Comparison of ENCODE assay signal across 11 cellular contexts in genomic region chr19:18016209-18016970, GRCh38. TPM values are rescaled to one million over a fixed set of nuclear protein-coding genes. Genes with fewer than 3 reads are reported as not detected.
DNase-seq lines count a peak whose midpoint lies in the region; ATAC-seq and TF ChIP-seq lines count a peak whose summit lies in the region.
"Not testable (repeated sequence)": the region's sequence is repeated elsewhere in the genome, so short reads cannot be mapped to it uniquely, and the experiment has no call there.
"Had no signal": no experiment of that assay in that cellular context is flagged by ENCODE, and none has a peak within 500 bp of the region (broad histone marks: within the 10 kb centered on the region; RNA-seq: fewer than 3 reads in every experiment).

No MANE protein-coding gene starts in this region.

- H3K9me1 ChIP-seq in IMR-90 (ENCODE audit: insufficient read depth, low read length), result not testable (repeated sequence)

- POLR2A ChIA-PET in IMR-90 (lab: Charles Lee; ENCODE audit: unreplicated experiment); activated CD4-positive, alpha-beta T cell treated with anti-CD3 and anti-CD28 coated beads, Interleukin-2, amount 10 ng/mL, durations not matched to agents 7 days and 5 days (lab: Charles Lee): not testable (repeated sequence)

- H4K20me1 ChIP-seq in IMR-90 (ENCODE audit: insufficient read depth, low read length), result not testable (repeated sequence)

- not testable (repeated sequence) for H2BK15ac ChIP-seq in IMR-90 (ENCODE audit: low read depth, low read length)

- H3K4me1 ChIP-seq in IMR-90 (ENCODE audit: control insufficient read depth, insufficient read depth, low read length) (peaks cover 13% of the 10 kb centered on the region), body of pancreas (peaks cover 38% of the 10 kb centered on the region), esophagus muscularis mucosa (peaks cover 77 to 98% (median 80%) of the 10 kb centered on the region in 4 donors), right lobe of liver (peaks cover 3 to 30% (median 12%) of the 10 kb centered on the region in 4 donors), prostate gland (replicated peaks) (peaks cover 10% of the 10 kb centered on the region), stomach (peaks cover 58 to 76% (median 65%) of the 10 kb centered on the region in 4 donors), upper lobe of right lung (peaks cover 60% of the 10 kb centered on the region)

- H3K4me1 Mint-ChIP-seq in activated CD4-positive, alpha-beta T cell treated with anti-CD3 and anti-CD28 coated beads, Interleukin-2, amount 10 ng/mL, durations not matched to agents 7 days and 5 days, result peaks cover 64% of the 10 kb centered on the region

- H3K27me3 Mint-ChIP-seq in activated CD4-positive, alpha-beta T cell treated with anti-CD3 and anti-CD28 coated beads, Interleukin-2, amount 10 ng/mL, durations not matched to agents 7 days and 5 days, result not testable (repeated sequence)

- in situ Hi-C loops in IMR-90 (cut with MboI; ENCODE audit: low sequenced_read_pairs), result loop anchor here (5.0 kb wide), 1 partner anchor 41 kb away; no protein-coding TSS in a partner anchor

- H3K18ac ChIP-seq in IMR-90 (ENCODE audit: low read depth, low read length), result not testable (repeated sequence)

- intact Hi-C loops in IMR-90 (cut with micrococcal nuclease); body of pancreas (cut with DNase I); esophagus muscularis mucosa (cut with DNase I); right lobe of liver (cut with DNase I); prostate gland (cut with DNase I); stomach (cut with DNase I; ENCODE audit: low total_unique reads); upper lobe of right lung (cut with DNase I): not testable (repeated sequence)

- H3K9me3 ChIP-seq in IMR-90 (ENCODE audit: control insufficient read depth, insufficient read depth, low read length); body of pancreas; esophagus muscularis mucosa; right lobe of liver; prostate gland; stomach; upper lobe of right lung: not testable (repeated sequence)

- CTCF ChIA-PET in IMR-90 (lab: Yijun Ruan, JAX), result interaction anchor here (0.6 to 0.7 kb wide), 2 partner anchors 254 to 627 kb away, joined by 3 to 4 read pairs; no protein-coding TSS in a partner anchor
- CTCF ChIA-PET in activated CD4-positive, alpha-beta T cell treated with anti-CD3 and anti-CD28 coated beads, Interleukin-2, amount 10 ng/mL, durations not matched to agents 7 days and 5 days (lab: Charles Lee), result interaction anchor here (0.9 to 1.2 kb wide), 2 partner anchors 9 to 45 kb away, joined by 3 read pairs; partner anchors contain the start of gene ARRDC2

- not testable (repeated sequence) for H4K91ac ChIP-seq in IMR-90 (ENCODE audit: insufficient read depth, low read depth, low read length)

- not testable (repeated sequence) for H2AFZ ChIP-seq in IMR-90 (replicated peaks; ENCODE audit: low read length, poor library complexity)

- not testable (repeated sequence) for TF ChIP-seq POLR2A in IMR-90 (IDR thresholded peaks at IDR 0.05; ENCODE audit: low read depth, low read length); body of pancreas (IDR thresholded peaks at IDR 0.05); esophagus muscularis mucosa (IDR thresholded peaks at IDR 0.05; ENCODE audit: low read depth); right lobe of liver (IDR thresholded peaks at IDR 0.05); prostate gland (IDR thresholded peaks at IDR 0.05); stomach (IDR thresholded peaks at IDR 0.05)

- not testable (repeated sequence) for TF ChIP-seq CTCF in IMR-90 (conservative IDR thresholded peaks at IDR 0.05; ENCODE audit: low read depth, low read length); body of pancreas (IDR thresholded peaks at IDR 0.05); esophagus muscularis mucosa (IDR thresholded peaks at IDR 0.05); right lobe of liver (IDR thresholded peaks at IDR 0.05); prostate gland (IDR thresholded peaks at IDR 0.05); stomach (IDR thresholded peaks at IDR 0.05); upper lobe of right lung (IDR thresholded peaks at IDR 0.05)

- not testable (repeated sequence) for H3K4me2 ChIP-seq in IMR-90 (ENCODE audit: low read depth, low read length)

- not testable (repeated sequence) for H3K56ac ChIP-seq in IMR-90 (ENCODE audit: extremely low read depth, insufficient read depth, low read length)

- not testable (repeated sequence) for H2BK20ac ChIP-seq in IMR-90 (ENCODE audit: low read depth, low read length)

- WGBS in IMR-90 (ENCODE audit: extremely low coverage in 2 of 2, insufficient read length in 1 of 2), 2 experiments, result 85% methylated on average over 8 of the region's 16 CpGs; no CpG with 5 or more reads in 1 of the 2 experiments
- 80 to 85% methylated on average over 15 to 16 of the region's 16 CpGs for WGBS in body of pancreas, 2 donors
- 90% methylated on average over 15 of the region's 16 CpGs for WGBS in esophagus muscularis mucosa
- 63% methylated on average over 6 of the region's 16 CpGs for WGBS in right lobe of liver (ENCODE audit: insufficient coverage, low coverage, low lambda C conversion rate, missing lambda C conversion rate)
- 91% methylated on average over 16 of the region's 16 CpGs for WGBS in prostate gland
- WGBS in stomach, 5 donors, result 83 to 88% (median 86%) methylated on average over 16 of the region's 16 CpGs

- H2AK9ac ChIP-seq in IMR-90 (replicated peaks; ENCODE audit: low read depth, low read length, poor library complexity), result not testable (repeated sequence)

- not testable (repeated sequence) for H3K4me3 ChIP-seq in IMR-90 (ENCODE audit: insufficient read depth, low read depth, low read length); body of pancreas; esophagus muscularis mucosa; right lobe of liver; prostate gland; stomach; upper lobe of right lung

- not testable (repeated sequence) for H3K79me1 ChIP-seq in IMR-90 (ENCODE audit: low read depth in 1 of 2, low read length in 2 of 2)

- not testable (repeated sequence) for ATAC-seq in IMR-90 (ENCODE audit: low read depth); body of pancreas; right lobe of liver; upper lobe of right lung

- not testable (repeated sequence) for H4K5ac ChIP-seq in IMR-90 (ENCODE audit: low read depth, low read length)

- H3K27me3 ChIP-seq in IMR-90 (ENCODE audit: control insufficient read depth, insufficient read depth, low read length); body of pancreas; esophagus muscularis mucosa; right lobe of liver; prostate gland (replicated peaks; ENCODE audit: insufficient read depth); stomach; upper lobe of right lung: not testable (repeated sequence)

- not testable (repeated sequence) for H3K9me3 Mint-ChIP-seq in activated CD4-positive, alpha-beta T cell treated with anti-CD3 and anti-CD28 coated beads, Interleukin-2, amount 10 ng/mL, durations not matched to agents 7 days and 5 days

- H4K8ac ChIP-seq in IMR-90 (ENCODE audit: low read depth in 2 of 2, low read length in 2 of 2), result not testable (repeated sequence)

- DNase-seq in IMR-90; activated CD4-positive, alpha-beta T cell treated with anti-CD3 and anti-CD28 coated beads, Interleukin-2, amount 10 ng/mL, durations not matched to agents 7 days and 5 days; body of pancreas; esophagus muscularis mucosa (ENCODE audit: extremely low spot score); right lobe of liver; prostate gland (ENCODE audit: low spot score); stomach; upper lobe of right lung: not testable (repeated sequence)

- not testable (repeated sequence) for H2BK5ac ChIP-seq in IMR-90 (ENCODE audit: low read depth, low read length, poor library complexity, severe bottlenecking)

- peak overlapping the region; percentile 23; the same call in 1 of the 2 replicates for H2AK5ac ChIP-seq in IMR-90 (ENCODE audit: low read depth, low read length)

- TF ChIP-seq EP300 in esophagus muscularis mucosa (IDR thresholded peaks at IDR 0.05); stomach (IDR thresholded peaks at IDR 0.05): not testable (repeated sequence)

- peaks cover 37% of the 10 kb centered on the region for H3K36me3 Mint-ChIP-seq in activated CD4-positive, alpha-beta T cell treated with anti-CD3 and anti-CD28 coated beads, Interleukin-2, amount 10 ng/mL, durations not matched to agents 7 days and 5 days (ENCODE audit: low read depth)

- H3K27ac Mint-ChIP-seq in activated CD4-positive, alpha-beta T cell treated with anti-CD3 and anti-CD28 coated beads, Interleukin-2, amount 10 ng/mL, durations not matched to agents 7 days and 5 days, result peak overlapping the region; percentile 71

- H3K23ac ChIP-seq in IMR-90 (ENCODE audit: low read depth, low read length), result not testable (repeated sequence)

- not testable (repeated sequence) for H3K27ac ChIP-seq in IMR-90 (ENCODE audit: insufficient read depth, low read length)
- peak overlapping the region in 3 of 4 donors; percentile 7 to 69 (median 55) for H3K27ac ChIP-seq in body of pancreas
- H3K27ac ChIP-seq in esophagus muscularis mucosa (replicated peaks in 1 of 4), result peak overlapping the region; percentile 75 to 85 (median 84)
- H3K27ac ChIP-seq in right lobe of liver, result peak overlapping the region; percentile 18 to 67 (median 51)
- peak overlapping the region; percentile 69 to 70 for H3K27ac ChIP-seq in prostate gland
- peak overlapping the region; percentile 32 to 89 (median 84) for H3K27ac ChIP-seq in stomach
- H3K27ac ChIP-seq in upper lobe of right lung, result peak overlapping the region; percentile 70

- not testable (repeated sequence) for TF ChIP-seq RAD21 in IMR-90 (IDR thresholded peaks at IDR 0.05; ENCODE audit: low read length)

- H3K4me3 Mint-ChIP-seq in activated CD4-positive, alpha-beta T cell treated with anti-CD3 and anti-CD28 coated beads, Interleukin-2, amount 10 ng/mL, durations not matched to agents 7 days and 5 days, result not testable (repeated sequence)

- H3K9ac ChIP-seq in IMR-90 (ENCODE audit: low read depth, low read length), result not testable (repeated sequence)

- H2BK120ac ChIP-seq in IMR-90 (ENCODE audit: low read depth, low read length), result not testable (repeated sequence)

- not testable (repeated sequence) for H3K4ac ChIP-seq in IMR-90 (ENCODE audit: low read depth, low read length)

- dilution Hi-C loops in IMR-90 (cut with HindIII; ENCODE audit: low sequenced_read_pairs, unreplicated experiment), result not testable (repeated sequence)

- H3K36me3 ChIP-seq in IMR-90 (ENCODE audit: control insufficient read depth, insufficient read depth, low read length) (peaks cover 15% of the 10 kb centered on the region), esophagus muscularis mucosa (peaks cover 18 to 45% (median 38%) of the 10 kb centered on the region in 4 donors), right lobe of liver (peaks cover 0 to 19% (median 4%) of the 10 kb centered on the region in 4 donors), stomach (peaks cover 31 to 44% (median 43%) of the 10 kb centered on the region in 4 donors), upper lobe of right lung (peaks cover 40% of the 10 kb centered on the region)
- not testable (repeated sequence) for H3K36me3 ChIP-seq in body of pancreas (replicated peaks in 1 of 2; ENCODE audit: insufficient read depth in 1 of 2, low read depth in 2 of 2); prostate gland

- not testable (repeated sequence) for H3K14ac ChIP-seq in IMR-90 (replicated peaks; ENCODE audit: low read depth, low read length)

- not testable (repeated sequence) for BruUV-seq in IMR-90 (replicated peaks; lab: Mats Ljungman, UMichigan)

RNA-seq across cellular contexts. Expression of gene ARRDC2, which starts 8.4 kb away (rescaled TPM):
- total RNA-seq in IMR-90 (2012; rRNA removed) (1.4 and 1.9 TPM in 2 replicates), body of pancreas (10 to 100 TPM; 23.1 to 30.1 TPM), esophagus muscularis mucosa (10 to 100 TPM; 30.6 to 69.2 (median 62.5) TPM), right lobe of liver (10 to 100 TPM in 4 of 6 experiments, 1 to 10 TPM in 2; 3.6 to 28.5 (median 10.8) TPM), prostate gland (10 to 100 TPM; 57.1 to 75.9 TPM), stomach (100 to 1,000 TPM in 1 of 5 donors, 10 to 100 TPM in 4; 19.8 to 130 (median 60.8) TPM), upper lobe of right lung (82.7 TPM)
- polyA plus RNA-seq in IMR-90 (2012; rRNA removed) (4.5 and 4.9 TPM in 2 replicates), stomach (10 to 100 TPM; 31.4 to 34.1 (median 32.7) TPM)
- polyA plus RNA-seq in IMR-90 (2012; cell fraction: cytosol; rRNA removed), result 1.7 and 6.3 TPM in 2 replicates
- 11.8 and 32.4 TPM in 2 replicates for polyA plus RNA-seq in IMR-90 (2012; cell fraction: nucleus; rRNA removed; ENCODE audit: low replicate concordance)
- total RNA-seq in activated CD4-positive, alpha-beta T cell treated with anti-CD3 and anti-CD28 coated beads, Interleukin-2, amount 10 ng/mL, durations not matched to agents 7 days and 5 days, result 10 to 100 TPM; 40.1 to 51.1 TPM

RNA-seq across cellular contexts. Expression of gene KCNN1, which starts 49.5 kb away (rescaled TPM):
- under 0.01 TPM in 1 of 2 replicates, not detected in the other for total RNA-seq in IMR-90 (2012; rRNA removed)
- polyA plus RNA-seq in IMR-90 (2012; rRNA removed), result 0.09 and 0.36 TPM in 2 replicates
- 0.02 and 0.40 TPM in 2 replicates for polyA plus RNA-seq in IMR-90 (2012; cell fraction: cytosol; rRNA removed)
- 0.10 and 0.17 TPM in 2 replicates for polyA plus RNA-seq in IMR-90 (2012; cell fraction: nucleus; rRNA removed; ENCODE audit: low replicate concordance)
- total RNA-seq in activated CD4-positive, alpha-beta T cell treated with anti-CD3 and anti-CD28 coated beads, Interleukin-2, amount 10 ng/mL, durations not matched to agents 7 days and 5 days, result not detected
- not detected for total RNA-seq in body of pancreas
- under 1 TPM in 2 of 4 donors, not detected in 2; 0.17 to 0.23 TPM for total RNA-seq in esophagus muscularis mucosa
- not detected for total RNA-seq in right lobe of liver
- total RNA-seq in prostate gland, result 1 to 10 TPM in 1 of 2 donors, under 1 TPM in 1; 0.36 to 5.6 TPM
- total RNA-seq in stomach, result not detected
- polyA plus RNA-seq in stomach, result under 1 TPM in 2 of 3 donors, not detected in 1; 0.23 to 0.46 TPM
- total RNA-seq in upper lobe of right lung, result not detected
- total RNA-seq: activated naive CD8-positive, alpha-beta T cell treated with anti-CD3 and anti-CD28 coated beads, Interleukin-2, amount 10 ng/mL, durations not matched to agents 7 days and 5 days; epithelial cell of proximal tubule; SJCRH30 had no signal
